Comparison of ENCODE assay signal across 1 cellular context in the genomic region with DNA sequence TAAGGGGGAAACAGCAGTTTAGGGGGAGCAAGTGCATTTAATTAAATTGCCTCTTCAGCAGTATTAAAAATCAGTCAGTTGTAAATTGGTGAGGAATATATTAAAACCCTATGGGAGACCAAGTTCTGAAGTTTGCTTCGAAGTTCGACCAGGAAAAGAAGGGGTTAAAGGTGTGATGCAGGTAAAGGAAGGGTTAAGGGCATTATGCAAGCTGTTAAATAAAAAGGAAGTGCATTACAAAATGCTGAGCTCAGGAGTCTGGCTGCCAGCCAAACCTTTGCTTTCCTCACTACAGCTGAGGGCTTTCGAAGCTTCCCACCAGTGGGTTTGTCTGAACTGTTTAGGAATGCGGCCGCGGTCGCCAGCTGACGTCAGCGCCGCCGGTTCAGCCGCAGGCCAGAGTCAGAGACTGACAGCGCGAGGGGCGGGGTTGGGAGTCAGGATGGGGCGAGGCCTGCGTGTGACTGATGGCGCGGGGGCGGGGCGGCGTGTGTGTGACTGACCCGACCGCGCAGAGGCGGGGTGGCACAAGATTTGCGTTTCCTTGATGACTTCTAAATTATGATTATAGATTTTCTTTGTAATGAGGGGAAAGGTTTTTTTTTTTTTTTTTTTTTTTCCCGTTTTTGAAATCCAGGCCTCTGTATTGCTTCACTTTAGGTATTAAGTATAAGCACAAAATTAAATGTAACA.
TF ChIP-seq lines count a peak whose summit lies in the region.

No MANE protein-coding gene starts in this region.

TF ChIP-seq in K562, 482 proteins besides CTCF, POLR2A, EP300 and RAD21 (continued from another document and continues in another):
- TF ChIP-seq, protein P1, sequence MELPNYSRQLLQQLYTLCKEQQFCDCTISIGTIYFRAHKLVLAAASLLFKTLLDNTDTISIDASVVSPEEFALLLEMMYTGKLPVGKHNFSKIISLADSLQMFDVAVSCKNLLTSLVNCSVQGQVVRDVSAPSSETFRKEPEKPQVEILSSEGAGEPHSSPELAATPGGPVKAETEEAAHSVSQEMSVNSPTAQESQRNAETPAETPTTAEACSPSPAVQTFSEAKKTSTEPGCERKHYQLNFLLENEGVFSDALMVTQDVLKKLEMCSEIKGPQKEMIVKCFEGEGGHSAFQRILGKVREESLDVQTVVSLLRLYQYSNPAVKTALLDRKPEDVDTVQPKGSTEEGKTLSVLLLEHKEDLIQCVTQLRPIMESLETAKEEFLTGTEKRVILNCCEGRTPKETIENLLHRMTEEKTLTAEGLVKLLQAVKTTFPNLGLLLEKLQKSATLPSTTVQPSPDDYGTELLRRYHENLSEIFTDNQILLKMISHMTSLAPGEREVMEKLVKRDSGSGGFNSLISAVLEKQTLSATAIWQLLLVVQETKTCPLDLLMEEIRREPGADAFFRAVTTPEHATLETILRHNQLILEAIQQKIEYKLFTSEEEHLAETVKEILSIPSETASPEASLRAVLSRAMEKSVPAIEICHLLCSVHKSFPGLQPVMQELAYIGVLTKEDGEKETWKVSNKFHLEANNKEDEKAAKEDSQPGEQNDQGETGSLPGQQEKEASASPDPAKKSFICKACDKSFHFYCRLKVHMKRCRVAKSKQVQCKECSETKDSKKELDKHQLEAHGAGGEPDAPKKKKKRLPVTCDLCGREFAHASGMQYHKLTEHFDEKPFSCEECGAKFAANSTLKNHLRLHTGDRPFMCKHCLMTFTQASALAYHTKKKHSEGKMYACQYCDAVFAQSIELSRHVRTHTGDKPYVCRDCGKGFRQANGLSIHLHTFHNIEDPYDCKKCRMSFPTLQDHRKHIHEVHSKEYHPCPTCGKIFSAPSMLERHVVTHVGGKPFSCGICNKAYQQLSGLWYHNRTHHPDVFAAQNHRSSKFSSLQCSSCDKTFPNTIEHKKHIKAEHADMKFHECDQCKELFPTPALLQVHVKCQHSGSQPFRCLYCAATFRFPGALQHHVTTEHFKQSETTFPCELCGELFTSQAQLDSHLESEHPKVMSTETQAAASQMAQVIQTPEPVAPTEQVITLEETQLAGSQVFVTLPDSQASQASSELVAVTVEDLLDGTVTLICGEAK (IDR thresholded peaks at IDR 0.05) = peak; percentile 64
- TF ChIP-seq, protein P1 (CRISPR knock-in tag; IDR thresholded peaks at IDR 0.05) = no peak
- TF ChIP-seq BRCA1 (IDR thresholded peaks at IDR 0.05) (no peak), BRCA1 (CRISPR knock-in tag; IDR thresholded peaks at IDR 0.05) (no peak), GABPB2 (CRISPR knock-in tag; conservative IDR thresholded peaks at IDR 0.05) (no peak), HNRNPH1 (optimal IDR thresholded peaks at IDR 0.05; ENCODE audit: low read depth, low read length) (no peak), RFX7 (CRISPR knock-in tag; IDR thresholded peaks at IDR 0.05) (no peak), HOXB6 (CRISPR knock-in tag; IDR thresholded peaks at IDR 0.05; ENCODE audit: borderline replicate concordance) (no peak), NELFE (IDR thresholded peaks at IDR 0.05; ENCODE audit: insufficient read depth, insufficient read length) (no peak), GABPA (tag; conservative IDR thresholded peaks at IDR 0.05; ENCODE audit: low read depth) (peak; percentile 71), FOXK2 (conservative IDR thresholded peaks at IDR 0.05 in 1 of 2, IDR thresholded peaks at IDR 0.05 in 1 of 2; ENCODE audit: low read depth in 2 of 2) (peak; percentile 20 to 30; a peak in 3 of 4 replicates), ZKSCAN3 (CRISPR knock-in tag; IDR thresholded peaks at IDR 0.05) (no peak), KLF16 (IDR thresholded peaks at IDR 0.05) (peak; percentile 70), ZFP1 (CRISPR knock-in tag; IDR thresholded peaks at IDR 0.05) (no peak), IFI16 (CRISPR knock-in tag; IDR thresholded peaks at IDR 0.05) (no peak)
- TF ChIP-seq, protein P2, sequence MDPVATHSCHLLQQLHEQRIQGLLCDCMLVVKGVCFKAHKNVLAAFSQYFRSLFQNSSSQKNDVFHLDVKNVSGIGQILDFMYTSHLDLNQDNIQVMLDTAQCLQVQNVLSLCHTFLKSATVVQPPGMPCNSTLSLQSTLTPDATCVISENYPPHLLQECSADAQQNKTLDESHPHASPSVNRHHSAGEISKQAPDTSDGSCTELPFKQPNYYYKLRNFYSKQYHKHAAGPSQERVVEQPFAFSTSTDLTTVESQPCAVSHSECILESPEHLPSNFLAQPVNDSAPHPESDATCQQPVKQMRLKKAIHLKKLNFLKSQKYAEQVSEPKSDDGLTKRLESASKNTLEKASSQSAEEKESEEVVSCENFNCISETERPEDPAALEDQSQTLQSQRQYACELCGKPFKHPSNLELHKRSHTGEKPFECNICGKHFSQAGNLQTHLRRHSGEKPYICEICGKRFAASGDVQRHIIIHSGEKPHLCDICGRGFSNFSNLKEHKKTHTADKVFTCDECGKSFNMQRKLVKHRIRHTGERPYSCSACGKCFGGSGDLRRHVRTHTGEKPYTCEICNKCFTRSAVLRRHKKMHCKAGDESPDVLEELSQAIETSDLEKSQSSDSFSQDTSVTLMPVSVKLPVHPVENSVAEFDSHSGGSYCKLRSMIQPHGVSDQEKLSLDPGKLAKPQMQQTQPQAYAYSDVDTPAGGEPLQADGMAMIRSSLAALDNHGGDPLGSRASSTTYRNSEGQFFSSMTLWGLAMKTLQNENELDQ (CRISPR knock-in tag; IDR thresholded peaks at IDR 0.05; ENCODE audit: borderline replicate concordance) = no peak
- TF ChIP-seq, protein P3, sequence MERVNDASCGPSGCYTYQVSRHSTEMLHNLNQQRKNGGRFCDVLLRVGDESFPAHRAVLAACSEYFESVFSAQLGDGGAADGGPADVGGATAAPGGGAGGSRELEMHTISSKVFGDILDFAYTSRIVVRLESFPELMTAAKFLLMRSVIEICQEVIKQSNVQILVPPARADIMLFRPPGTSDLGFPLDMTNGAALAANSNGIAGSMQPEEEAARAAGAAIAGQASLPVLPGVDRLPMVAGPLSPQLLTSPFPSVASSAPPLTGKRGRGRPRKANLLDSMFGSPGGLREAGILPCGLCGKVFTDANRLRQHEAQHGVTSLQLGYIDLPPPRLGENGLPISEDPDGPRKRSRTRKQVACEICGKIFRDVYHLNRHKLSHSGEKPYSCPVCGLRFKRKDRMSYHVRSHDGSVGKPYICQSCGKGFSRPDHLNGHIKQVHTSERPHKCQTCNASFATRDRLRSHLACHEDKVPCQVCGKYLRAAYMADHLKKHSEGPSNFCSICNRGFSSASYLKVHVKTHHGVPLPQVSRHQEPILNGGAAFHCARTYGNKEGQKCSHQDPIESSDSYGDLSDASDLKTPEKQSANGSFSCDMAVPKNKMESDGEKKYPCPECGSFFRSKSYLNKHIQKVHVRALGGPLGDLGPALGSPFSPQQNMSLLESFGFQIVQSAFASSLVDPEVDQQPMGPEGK (CRISPR knock-in tag; IDR thresholded peaks at IDR 0.05; ENCODE audit: borderline replicate concordance) = no peak
- TF ChIP-seq, protein P4, sequence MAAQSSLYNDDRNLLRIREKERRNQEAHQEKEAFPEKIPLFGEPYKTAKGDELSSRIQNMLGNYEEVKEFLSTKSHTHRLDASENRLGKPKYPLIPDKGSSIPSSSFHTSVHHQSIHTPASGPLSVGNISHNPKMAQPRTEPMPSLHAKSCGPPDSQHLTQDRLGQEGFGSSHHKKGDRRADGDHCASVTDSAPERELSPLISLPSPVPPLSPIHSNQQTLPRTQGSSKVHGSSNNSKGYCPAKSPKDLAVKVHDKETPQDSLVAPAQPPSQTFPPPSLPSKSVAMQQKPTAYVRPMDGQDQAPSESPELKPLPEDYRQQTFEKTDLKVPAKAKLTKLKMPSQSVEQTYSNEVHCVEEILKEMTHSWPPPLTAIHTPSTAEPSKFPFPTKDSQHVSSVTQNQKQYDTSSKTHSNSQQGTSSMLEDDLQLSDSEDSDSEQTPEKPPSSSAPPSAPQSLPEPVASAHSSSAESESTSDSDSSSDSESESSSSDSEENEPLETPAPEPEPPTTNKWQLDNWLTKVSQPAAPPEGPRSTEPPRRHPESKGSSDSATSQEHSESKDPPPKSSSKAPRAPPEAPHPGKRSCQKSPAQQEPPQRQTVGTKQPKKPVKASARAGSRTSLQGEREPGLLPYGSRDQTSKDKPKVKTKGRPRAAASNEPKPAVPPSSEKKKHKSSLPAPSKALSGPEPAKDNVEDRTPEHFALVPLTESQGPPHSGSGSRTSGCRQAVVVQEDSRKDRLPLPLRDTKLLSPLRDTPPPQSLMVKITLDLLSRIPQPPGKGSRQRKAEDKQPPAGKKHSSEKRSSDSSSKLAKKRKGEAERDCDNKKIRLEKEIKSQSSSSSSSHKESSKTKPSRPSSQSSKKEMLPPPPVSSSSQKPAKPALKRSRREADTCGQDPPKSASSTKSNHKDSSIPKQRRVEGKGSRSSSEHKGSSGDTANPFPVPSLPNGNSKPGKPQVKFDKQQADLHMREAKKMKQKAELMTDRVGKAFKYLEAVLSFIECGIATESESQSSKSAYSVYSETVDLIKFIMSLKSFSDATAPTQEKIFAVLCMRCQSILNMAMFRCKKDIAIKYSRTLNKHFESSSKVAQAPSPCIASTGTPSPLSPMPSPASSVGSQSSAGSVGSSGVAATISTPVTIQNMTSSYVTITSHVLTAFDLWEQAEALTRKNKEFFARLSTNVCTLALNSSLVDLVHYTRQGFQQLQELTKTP (IDR thresholded peaks at IDR 0.05; ENCODE audit: low read depth in 1 of 2, partially characterized antibody in 2 of 2) = peak in 1 of 2 experiments; percentile 28
- TF ChIP-seq, protein P5, sequence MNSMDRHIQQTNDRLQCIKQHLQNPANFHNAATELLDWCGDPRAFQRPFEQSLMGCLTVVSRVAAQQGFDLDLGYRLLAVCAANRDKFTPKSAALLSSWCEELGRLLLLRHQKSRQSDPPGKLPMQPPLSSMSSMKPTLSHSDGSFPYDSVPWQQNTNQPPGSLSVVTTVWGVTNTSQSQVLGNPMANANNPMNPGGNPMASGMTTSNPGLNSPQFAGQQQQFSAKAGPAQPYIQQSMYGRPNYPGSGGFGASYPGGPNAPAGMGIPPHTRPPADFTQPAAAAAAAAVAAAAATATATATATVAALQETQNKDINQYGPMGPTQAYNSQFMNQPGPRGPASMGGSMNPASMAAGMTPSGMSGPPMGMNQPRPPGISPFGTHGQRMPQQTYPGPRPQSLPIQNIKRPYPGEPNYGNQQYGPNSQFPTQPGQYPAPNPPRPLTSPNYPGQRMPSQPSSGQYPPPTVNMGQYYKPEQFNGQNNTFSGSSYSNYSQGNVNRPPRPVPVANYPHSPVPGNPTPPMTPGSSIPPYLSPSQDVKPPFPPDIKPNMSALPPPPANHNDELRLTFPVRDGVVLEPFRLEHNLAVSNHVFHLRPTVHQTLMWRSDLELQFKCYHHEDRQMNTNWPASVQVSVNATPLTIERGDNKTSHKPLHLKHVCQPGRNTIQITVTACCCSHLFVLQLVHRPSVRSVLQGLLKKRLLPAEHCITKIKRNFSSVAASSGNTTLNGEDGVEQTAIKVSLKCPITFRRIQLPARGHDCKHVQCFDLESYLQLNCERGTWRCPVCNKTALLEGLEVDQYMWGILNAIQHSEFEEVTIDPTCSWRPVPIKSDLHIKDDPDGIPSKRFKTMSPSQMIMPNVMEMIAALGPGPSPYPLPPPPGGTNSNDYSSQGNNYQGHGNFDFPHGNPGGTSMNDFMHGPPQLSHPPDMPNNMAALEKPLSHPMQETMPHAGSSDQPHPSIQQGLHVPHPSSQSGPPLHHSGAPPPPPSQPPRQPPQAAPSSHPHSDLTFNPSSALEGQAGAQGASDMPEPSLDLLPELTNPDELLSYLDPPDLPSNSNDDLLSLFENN (IDR thresholded peaks at IDR 0.05; ENCODE audit: low read depth in 2 of 2, low read length in 2 of 2) = no peak
- TF ChIP-seq, protein P6, sequence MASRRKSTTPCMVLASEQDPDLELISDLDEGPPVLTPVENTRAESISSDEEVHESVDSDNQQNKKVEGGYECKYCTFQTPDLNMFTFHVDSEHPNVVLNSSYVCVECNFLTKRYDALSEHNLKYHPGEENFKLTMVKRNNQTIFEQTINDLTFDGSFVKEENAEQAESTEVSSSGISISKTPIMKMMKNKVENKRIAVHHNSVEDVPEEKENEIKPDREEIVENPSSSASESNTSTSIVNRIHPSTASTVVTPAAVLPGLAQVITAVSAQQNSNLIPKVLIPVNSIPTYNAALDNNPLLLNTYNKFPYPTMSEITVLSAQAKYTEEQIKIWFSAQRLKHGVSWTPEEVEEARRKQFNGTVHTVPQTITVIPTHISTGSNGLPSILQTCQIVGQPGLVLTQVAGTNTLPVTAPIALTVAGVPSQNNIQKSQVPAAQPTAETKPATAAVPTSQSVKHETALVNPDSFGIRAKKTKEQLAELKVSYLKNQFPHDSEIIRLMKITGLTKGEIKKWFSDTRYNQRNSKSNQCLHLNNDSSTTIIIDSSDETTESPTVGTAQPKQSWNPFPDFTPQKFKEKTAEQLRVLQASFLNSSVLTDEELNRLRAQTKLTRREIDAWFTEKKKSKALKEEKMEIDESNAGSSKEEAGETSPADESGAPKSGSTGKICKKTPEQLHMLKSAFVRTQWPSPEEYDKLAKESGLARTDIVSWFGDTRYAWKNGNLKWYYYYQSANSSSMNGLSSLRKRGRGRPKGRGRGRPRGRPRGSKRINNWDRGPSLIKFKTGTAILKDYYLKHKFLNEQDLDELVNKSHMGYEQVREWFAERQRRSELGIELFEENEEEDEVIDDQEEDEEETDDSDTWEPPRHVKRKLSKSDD (conservative IDR thresholded peaks at IDR 0.05; ENCODE audit: low read length) = no peak
- TF ChIP-seq, protein P7, sequence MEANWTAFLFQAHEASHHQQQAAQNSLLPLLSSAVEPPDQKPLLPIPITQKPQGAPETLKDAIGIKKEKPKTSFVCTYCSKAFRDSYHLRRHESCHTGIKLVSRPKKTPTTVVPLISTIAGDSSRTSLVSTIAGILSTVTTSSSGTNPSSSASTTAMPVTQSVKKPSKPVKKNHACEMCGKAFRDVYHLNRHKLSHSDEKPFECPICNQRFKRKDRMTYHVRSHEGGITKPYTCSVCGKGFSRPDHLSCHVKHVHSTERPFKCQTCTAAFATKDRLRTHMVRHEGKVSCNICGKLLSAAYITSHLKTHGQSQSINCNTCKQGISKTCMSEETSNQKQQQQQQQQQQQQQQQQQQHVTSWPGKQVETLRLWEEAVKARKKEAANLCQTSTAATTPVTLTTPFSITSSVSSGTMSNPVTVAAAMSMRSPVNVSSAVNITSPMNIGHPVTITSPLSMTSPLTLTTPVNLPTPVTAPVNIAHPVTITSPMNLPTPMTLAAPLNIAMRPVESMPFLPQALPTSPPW (CRISPR knock-in tag; IDR thresholded peaks at IDR 0.05) = peak; percentile 71
